8 cellular contexts compared by ENCODE assay signal in genomic region chr20:56871691-56872090, GRCh38.
"Had no signal": no experiment of that assay in that cellular context is flagged by ENCODE, and none has a peak within 500 bp of the region (broad histone marks: within the 10 kb centered on the region; RNA-seq: fewer than 3 reads in every experiment).

No MANE protein-coding gene starts in this region.

- ATAC-seq: GM12878 had no signal

- FAIRE-seq: G401.6, GM12878, GM12891, GM12892, GM18507, GM19239 had no signal

- DNase-seq: GDM1, GF-D8 had no signal

- H3K4me3 ChIP-seq: GM12878 had no signal
